12 cellular contexts compared by ENCODE assay signal in the genomic region with DNA sequence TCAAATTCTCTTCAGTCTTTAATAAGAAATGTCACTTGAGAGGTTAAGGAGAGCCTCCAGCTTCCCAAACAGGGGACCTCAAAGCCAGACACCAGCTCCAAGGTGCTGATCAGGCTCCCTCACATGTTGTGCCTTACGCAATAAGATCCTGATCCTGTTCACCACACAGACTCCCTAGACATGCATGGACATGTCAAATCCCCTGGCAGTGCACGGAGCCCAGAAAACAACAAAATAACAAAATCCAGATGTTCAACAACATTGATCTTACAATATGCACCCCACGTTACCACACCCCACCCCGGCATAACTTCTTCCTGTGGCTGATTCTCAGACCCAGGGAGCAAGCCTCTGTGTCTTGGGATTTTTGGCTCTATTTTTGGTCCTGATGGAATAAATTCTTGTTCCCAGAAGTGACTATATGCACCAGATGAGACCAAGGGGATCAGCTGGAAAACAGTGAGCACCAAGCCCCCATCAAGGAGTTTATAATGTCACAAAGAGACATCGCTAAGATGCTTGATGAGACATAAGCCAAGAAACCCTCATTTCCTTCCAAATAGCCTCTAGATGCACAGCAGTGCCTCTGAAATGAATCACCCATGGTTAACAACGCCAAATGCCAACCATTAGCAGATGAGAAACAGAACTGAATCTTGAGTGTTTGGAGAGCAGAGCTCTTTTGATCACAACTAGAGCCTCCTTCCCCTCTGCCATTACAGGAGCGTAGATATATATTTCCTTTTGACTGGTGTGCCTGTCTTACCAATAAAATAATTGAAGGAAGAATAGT.
DNase-seq lines count a peak whose midpoint lies in the region; ATAC-seq lines count a peak whose summit lies in the region.
"Had no signal": no experiment of that assay in that cellular context is flagged by ENCODE, and none has a peak within 500 bp of the region (broad histone marks: within the 10 kb centered on the region; RNA-seq: fewer than 3 reads in every experiment).

No MANE protein-coding gene starts in this region.

- DNase-seq in Right ventricle myocardium inferior (ENCODE audit: missing footprints) = no peak
- DNase-seq in left cardiac atrium = no peak
- DNase-seq in RPMI7951 (ENCODE audit: low read depth) = peak; percentile 79
- peak; percentile 61 for DNase-seq in stromal cell of bone marrow (ENCODE audit: low read depth)
- DNase-seq in H7 = no peak
- DNase-seq in NCI-H524 (lab: John Stamatoyannopoulos, UW) = no peak
- DNase-seq: activated naive CD4-positive, alpha-beta T cell treated with Interleukin-2 at 50 U/mL for 16 hours; CD4-positive, alpha-beta T cell; mesendoderm had no signal

- intact Hi-C loops in Right ventricle myocardium inferior (cut with DNase I) (no loop called here), left cardiac atrium (cut with DNase I) (no loop called here)

- no peak overlapping the region for H3K4me3 ChIP-seq in H7 (ENCODE audit: insufficient read depth, low read depth, low read length)
- H3K4me3 ChIP-seq: GM23338 had no signal

- no peaks in the 10 kb centered on the region for H3K36me3 ChIP-seq in H7 (replicated peaks; ENCODE audit: control insufficient read depth, insufficient read depth, low read length)

- ATAC-seq in Right ventricle myocardium inferior = peak; percentile 69
- no peak for ATAC-seq in left cardiac atrium
- peak; percentile 87 for ATAC-seq in esophagus mucosa
- ATAC-seq in GM18861 (IDR thresholded peaks at IDR 0.05; ENCODE audit: unreplicated experiment) = no peak
- ATAC-seq: GM23338 had no signal

- no peaks in the 10 kb centered on the region for H3K27me3 ChIP-seq in H7 (ENCODE audit: control insufficient read depth, insufficient read depth, low read length)

Comparison
In these comparisons a context has a peak if more than half of its experiments do, and no peak if none do; other contexts are left out.
1. ATAC-seq: peak in Right ventricle myocardium inferior (single experiment) and esophagus mucosa (single experiment); none in left cardiac atrium (0 of 2) and GM18861 (single experiment).
2. DNase-seq: peak in RPMI7951 (single experiment) and stromal cell of bone marrow (single experiment); none in Right ventricle myocardium inferior (single experiment), left cardiac atrium (single experiment), H7 (single experiment) and NCI-H524 (0 of 2).